In the genomic region with DNA sequence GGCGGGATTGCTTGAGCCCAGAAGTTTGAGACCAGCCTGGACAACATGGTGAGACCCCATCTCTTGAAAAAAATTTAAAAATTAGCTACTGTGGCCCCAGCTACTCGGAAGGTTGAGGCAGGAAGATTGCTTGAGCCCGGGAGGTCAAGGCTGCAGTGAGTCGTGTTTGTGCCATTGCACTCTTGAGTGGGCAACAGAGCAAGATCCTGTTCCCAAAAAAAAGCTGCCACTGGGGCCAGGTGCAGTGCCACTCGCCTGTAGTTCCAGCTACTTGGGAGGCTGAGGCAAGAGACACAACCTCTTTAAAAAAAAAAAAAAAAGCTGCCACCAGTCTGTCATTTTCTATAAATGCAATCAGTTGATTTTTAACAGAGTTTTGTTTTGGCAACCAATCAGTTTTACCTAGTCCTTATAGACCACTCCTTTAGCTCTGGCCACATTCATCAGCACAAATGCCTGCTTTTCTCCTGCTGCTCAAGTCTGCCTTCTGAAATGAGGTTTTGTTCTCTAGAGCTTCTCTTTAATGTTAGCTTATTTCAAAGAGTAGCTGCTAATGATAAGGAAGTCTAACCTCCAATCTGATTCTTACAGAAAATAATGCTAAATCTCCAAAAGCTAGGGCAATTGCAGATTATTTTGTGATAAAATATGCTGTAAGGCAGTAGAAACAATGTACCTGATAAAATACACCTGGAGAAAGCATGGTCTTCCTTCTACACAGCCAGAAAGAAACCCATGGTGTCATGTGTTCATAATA, we compare ENCODE assay signal across 9 cellular contexts.
DNase-seq lines count a peak whose midpoint lies in the region; ATAC-seq and TF ChIP-seq lines count a peak whose summit lies in the region.
"Had no signal": no experiment of that assay in that cellular context is flagged by ENCODE, and none has a peak within 500 bp of the region (broad histone marks: within the 10 kb centered on the region; RNA-seq: fewer than 3 reads in every experiment).

No MANE protein-coding gene starts in this region.

- peak overlapping the region; percentile 83 for H3K27ac Mint-ChIP-seq in WTC11

- H3K4me1 ChIP-seq in lower lobe of right lung = peaks cover 57% of the 10 kb centered on the region

- no peaks in the 10 kb centered on the region; the same call in 1 of the 2 replicates for H3K36me3 Mint-ChIP-seq in WTC11

- no peak for DNase-seq in WTC11 (ENCODE audit: low spot score)
- DNase-seq in lower lobe of right lung = no peak
- DNase-seq in NCI-H2081 (lab: John Stamatoyannopoulos, UW) = no peak
- no peak for DNase-seq in NCI-H1417 treated with DMSO at 0.1 percent for 48 hours (lab: John Stamatoyannopoulos, UW)
- no peak for DNase-seq in cerebellar cortex (ENCODE audit: low spot score)
- DNase-seq: NCI-H1694 treated with DMSO at 0.1 percent for 48 hours had no signal

- H3K9me3 ChIP-seq in lower lobe of right lung = no peaks in the 10 kb centered on the region

- H3K27me3 ChIP-seq in lower lobe of right lung (ENCODE audit: low read depth) = no peaks in the 10 kb centered on the region

- no peak overlapping the region for H3K4me3 Mint-ChIP-seq in WTC11

- TF ChIP-seq CTCF in 22Rv1 (IDR thresholded peaks at IDR 0.05) (no peak), WTC11 (IDR thresholded peaks at IDR 0.05) (no peak), lower lobe of right lung (IDR thresholded peaks at IDR 0.05) (no peak)

- H3K36me3 ChIP-seq in lower lobe of right lung = no peaks in the 10 kb centered on the region

- H3K4me1 Mint-ChIP-seq in WTC11 = peaks cover 50% of the 10 kb centered on the region

- POLR2A ChIA-PET in WTC11 (lab: Charles Lee) = interaction anchor here (0.6 to 1.0 kb wide), 3 partner anchors 19 to 356 kb away, joined by 4 to 6 read pairs (median 4); no protein-coding TSS in a partner anchor

- ATAC-seq in GM19467 (IDR thresholded peaks at IDR 0.05; ENCODE audit: unreplicated experiment) = peak; percentile 33
- no peak for ATAC-seq in WTC11
- peak in 1 of 2 donors; percentile 23 for ATAC-seq in lower lobe of right lung
- no peak for ATAC-seq in HG03039 (IDR thresholded peaks at IDR 0.05; ENCODE audit: unreplicated experiment)

- H3K4me3 ChIP-seq in lower lobe of right lung = no peak overlapping the region

- no peaks in the 10 kb centered on the region for H3K27me3 Mint-ChIP-seq in WTC11 (ENCODE audit: low read depth)

- H3K9me3 Mint-ChIP-seq in WTC11 = no peaks in the 10 kb centered on the region

- CTCF ChIA-PET in WTC11 (lab: Charles Lee) = interaction anchor here (0.5 to 1.2 kb wide), 5 partner anchors 17 to 86 kb away, joined by 3 to 4 read pairs (median 3); no protein-coding TSS in a partner anchor

- H3K27ac ChIP-seq in 22Rv1 = peak overlapping the region; percentile 61
- peak overlapping the region; percentile 73 for H3K27ac ChIP-seq in lower lobe of right lung

- intact Hi-C loops in lower lobe of right lung (cut with DNase I) = no loop called here

TF ChIP-seq in WTC11, 78 proteins besides CTCF, POLR2A, EP300 and RAD21:
- TF ChIP-seq ZNF121 (CRISPR knock-in tag; IDR thresholded peaks at IDR 0.05) (peak; percentile 59; the same call in 1 of the 2 replicates), NR3C1 (CRISPR knock-in tag; conservative IDR thresholded peaks at IDR 0.05; ENCODE audit: low read depth) (no peak)
